9 cellular contexts compared by ENCODE assay signal in the genomic region with DNA sequence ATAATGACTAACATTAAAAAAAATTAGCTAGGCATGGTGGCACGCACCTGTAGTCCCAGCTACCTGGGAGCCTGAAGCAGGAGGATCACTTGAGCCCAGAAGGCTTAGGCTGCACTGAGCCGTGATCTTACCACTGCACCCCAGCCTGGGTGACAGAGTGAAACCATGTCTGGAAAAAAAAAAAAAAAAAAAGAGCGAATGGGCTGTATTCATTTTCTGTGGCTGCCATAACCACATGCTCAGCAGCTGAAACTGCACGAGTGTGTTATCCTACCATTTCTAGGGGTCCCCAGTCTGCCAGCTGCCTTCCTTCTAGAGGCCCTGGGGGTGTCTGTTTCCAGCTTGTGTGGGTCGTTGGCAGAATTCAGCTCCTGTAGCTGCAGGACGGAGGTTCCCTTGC.
"Had no signal": no experiment of that assay in that cellular context is flagged by ENCODE, and none has a peak within 500 bp of the region (broad histone marks: within the 10 kb centered on the region; RNA-seq: fewer than 3 reads in every experiment).

No MANE protein-coding gene starts in this region.

- H3K9me3 ChIP-seq: thoracic aorta had no signal

- H3K36me3 ChIP-seq: thoracic aorta, WERI-Rb-1 had no signal

- ATAC-seq: stimulated activated naive B cell treated with anti-CD40 and anti-IgM and Interleukin-4, amounts not matched to agents 10 μg/mL and 1 μg/mL and 100 μg/mL, for 72 hours had no signal

- H3K27ac ChIP-seq: thoracic aorta, WERI-Rb-1 had no signal

- FAIRE-seq: islet of Langerhans had no signal

- DNase-seq: activated CD4-positive, alpha-beta T cell treated with anti-CD3 and anti-CD28 coated beads for 1 hour; activated naive CD4-positive, alpha-beta T cell; activated naive CD8-positive, alpha-beta T cell treated with anti-CD3 and anti-CD28 coated beads for 36 hours; amniotic stem cell; stimulated activated naive B cell treated with anti-CD40 and anti-IgM and Interleukin-4, amounts not matched to agents 10 μg/mL and 1 μg/mL and 100 μg/mL, for 72 hours; WERI-Rb-1 had no signal

- H3K4me3 ChIP-seq: lung, thoracic aorta had no signal
